In genomic region chr6:164477126-164477525, GRCh38 we compare ENCODE assay signal across 19 cellular contexts.
"Had no signal": no experiment of that assay in that cellular context is flagged by ENCODE, and none has a peak within 500 bp of the region (broad histone marks: within the 10 kb centered on the region; RNA-seq: fewer than 3 reads in every experiment).

No MANE protein-coding gene starts in this region.

- H3K4me1 ChIP-seq: right atrium auricular region, tibial nerve had no signal

- H3K27ac ChIP-seq: right atrium auricular region, tibial nerve had no signal

- H3K27me3 ChIP-seq: right atrium auricular region, tibial nerve had no signal

- FAIRE-seq: endothelial cell of umbilical vein had no signal

- H3K36me3 ChIP-seq: right atrium auricular region, tibial nerve had no signal

- H3K4me3 ChIP-seq: mucosa of descending colon, right atrium auricular region, tibial nerve had no signal

- DNase-seq: activated CD4-positive, alpha-beta T cell treated with anti-CD3 and anti-CD28 coated beads for 1 hour; activated CD4-positive, alpha-beta T cell treated with anti-CD3 and anti-CD28 coated beads, Interleukin-2, amount 50 U/mL, for 1 hour; activated CD8-positive, alpha-beta T cell treated with anti-CD3 and anti-CD28 coated beads for 36 hours; activated gamma-delta T cell treated with Interleukin-2 at 50 U/mL for 16 hours; activated naive CD8-positive, alpha-beta T cell treated with anti-CD3 and anti-CD28 coated beads, Interleukin-2, amount 50 U/mL, for 24 hours; activated T-cell treated with anti-CD3 and anti-CD28 coated beads, Interleukin-2, amount 50 U/mL, for 4 hours; amygdala; caudate nucleus; foreskin fibroblast; hippocampal formation; immature natural killer cell; mucosa of descending colon; stimulated activated CD4-positive, alpha-beta T cell treated with anti-CD3 and anti-CD28 coated beads, Interleukin-15, amount 100 ng/mL, for 24 hours; stimulated activated CD4-positive, alpha-beta T cell treated with anti-CD3 and anti-CD28 coated beads, Interleukin-2, amount 100 ng/mL, for 24 hours; stimulated activated naive CD4-positive, alpha-beta T cell; T-helper 2 cell had no signal

- H3K9me3 ChIP-seq: right atrium auricular region, tibial nerve had no signal
